21 cellular contexts compared by ENCODE assay signal in genomic region chr7:15085361-15085760, GRCh38.
"Had no signal": no experiment of that assay in that cellular context is flagged by ENCODE, and none has a peak within 500 bp of the region (broad histone marks: within the 10 kb centered on the region; RNA-seq: fewer than 3 reads in every experiment).

No MANE protein-coding gene starts in this region.

- H3K9me3 ChIP-seq: esophagus squamous epithelium, tibial artery had no signal

- H3K36me3 ChIP-seq: esophagus squamous epithelium, tibial artery had no signal

- H3K9me3 Mint-ChIP-seq: activated naive CD8-positive, alpha-beta T cell treated with anti-CD3 and anti-CD28 coated beads for 36 hours; neural crest cell had no signal

- H3K27me3 Mint-ChIP-seq: activated naive CD8-positive, alpha-beta T cell treated with anti-CD3 and anti-CD28 coated beads for 36 hours had no signal

- H3K36me3 Mint-ChIP-seq: activated naive CD8-positive, alpha-beta T cell treated with anti-CD3 and anti-CD28 coated beads for 36 hours had no signal

- FAIRE-seq: endothelial cell of umbilical vein, islet of Langerhans had no signal

- H3K27ac Mint-ChIP-seq: activated naive CD8-positive, alpha-beta T cell treated with anti-CD3 and anti-CD28 coated beads for 36 hours; activated T-helper 1 cell treated with anti-CD3 and anti-CD28 coated beads, Interleukin-12 subunit alpha, Interleukin-12 subunit beta, Interleukin-2, Interleukin-4 antibody, amounts not matched to agents 30 ng/mL and 10 ng/mL and 1 ng/mL, durations not matched to agents 14 hours and 24 hours and 36 hours had no signal

- DNase-seq: activated CD4-positive, alpha-beta T cell treated with anti-CD3 and anti-CD28 coated beads for 1 hour; activated naive CD4-positive, alpha-beta T cell; activated naive CD8-positive, alpha-beta T cell treated with anti-CD3 and anti-CD28 coated beads for 36 hours; amygdala; dermis blood vessel endothelial cell; effector memory CD4-positive, alpha-beta T cell; esophagus squamous epithelium; foreskin keratinocyte; glutamatergic neuron; hippocampal formation; left colon; stimulated activated CD4-positive, alpha-beta T cell treated with anti-CD3 and anti-CD28 coated beads, Interleukin-2, amount 100 ng/mL, for 24 hours; stimulated activated naive CD8-positive, alpha-beta T cell treated with anti-CD3 and anti-CD28 coated beads, Interleukin-15, Interleukin-2, amounts not matched to agents 100 U/mL and 50 U/mL, for 24 hours; substantia nigra; T-helper 2 cell; tibial artery had no signal

- H3K4me1 Mint-ChIP-seq: activated naive CD8-positive, alpha-beta T cell treated with anti-CD3 and anti-CD28 coated beads for 36 hours had no signal

- H3K27me3 ChIP-seq: esophagus squamous epithelium, foreskin keratinocyte, tibial artery had no signal

- H3K27ac ChIP-seq: esophagus squamous epithelium, foreskin keratinocyte, tibial artery, VCaP had no signal

- H3K4me3 ChIP-seq: esophagus squamous epithelium, tibial artery had no signal

- H3K4me3 Mint-ChIP-seq: activated naive CD8-positive, alpha-beta T cell treated with anti-CD3 and anti-CD28 coated beads for 36 hours; activated T-helper 1 cell treated with anti-CD3 and anti-CD28 coated beads, Interleukin-12 subunit alpha, Interleukin-12 subunit beta, Interleukin-2, Interleukin-4 antibody, amounts not matched to agents 30 ng/mL and 10 ng/mL and 1 ng/mL, durations not matched to agents 14 hours and 24 hours and 36 hours; neural crest cell had no signal

- H3K4me1 ChIP-seq: esophagus squamous epithelium, foreskin keratinocyte, tibial artery had no signal
